11 cellular contexts compared by ENCODE assay signal in the genomic region with DNA sequence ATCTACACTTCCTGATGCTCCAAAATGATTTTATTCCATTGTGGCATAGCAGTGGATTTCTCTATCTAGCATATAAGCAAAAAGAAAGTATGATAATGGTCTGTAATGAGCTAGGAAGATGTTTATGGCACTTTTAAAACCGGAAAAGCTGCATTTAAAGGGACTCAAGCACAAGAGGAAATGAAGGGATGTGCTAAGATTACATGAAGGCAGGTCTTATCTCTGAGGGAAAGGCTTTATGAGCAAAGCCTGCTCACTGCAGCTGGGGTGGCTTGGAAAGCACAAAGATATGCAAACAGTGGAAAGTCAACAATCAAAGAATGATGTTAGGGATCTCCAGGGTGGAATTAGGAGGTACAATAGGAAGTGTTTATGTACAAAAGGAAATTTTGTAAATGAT.
DNase-seq lines count a peak whose midpoint lies in the region; ATAC-seq and TF ChIP-seq lines count a peak whose summit lies in the region.
"Had no signal": no experiment of that assay in that cellular context is flagged by ENCODE, and none has a peak within 500 bp of the region (broad histone marks: within the 10 kb centered on the region; RNA-seq: fewer than 3 reads in every experiment).

No MANE protein-coding gene starts in this region.

- H3K27ac Mint-ChIP-seq in CD14-positive monocyte: no peak overlapping the region

- peak overlapping the region; percentile 59 for H3K27ac ChIP-seq in ACC112 (ENCODE audit: low read depth, low read length)

- DNase-seq in HT1080 (ENCODE audit: low read depth) (peak; percentile 25), SHP77 treated with DMSO at 0.1 percent for 48 hours (lab: John Stamatoyannopoulos, UW) (peak; percentile 84), left ventricle myocardium superior (no peak), CD14-positive monocyte (ENCODE audit: low spot score) (no peak), NCI-H2171 (lab: John Stamatoyannopoulos, UW) (no peak)
- no peak for DNase-seq in stimulated activated CD4-positive, alpha-beta T cell treated with anti-CD3 and anti-CD28 coated beads, Interleukin-4, amount 100 ng/mL, for 1 hour
- no peak for DNase-seq in activated T-cell treated with anti-CD3 and anti-CD28 coated beads, Interleukin-2, amount 50 U/mL, for 48 hours
- DNase-seq: activated CD4-positive, alpha-beta T cell treated with anti-CD3 and anti-CD28 coated beads, Interleukin-2, amount 50 U/mL, for 48 hours; BE2C; hippocampal formation had no signal

- H3K79me2 ChIP-seq in ACC112 (ENCODE audit: control insufficient read depth, insufficient read depth, low read length, unreplicated experiment): no peaks in the 10 kb centered on the region

- no peaks in the 10 kb centered on the region for H3K9me3 Mint-ChIP-seq in CD14-positive monocyte

- H3K4me1 Mint-ChIP-seq in CD14-positive monocyte: peaks cover 6% of the 10 kb centered on the region

- no peak overlapping the region for H3K4me3 Mint-ChIP-seq in CD14-positive monocyte

- peaks cover 19% of the 10 kb centered on the region for H3K4me1 ChIP-seq in ACC112 (ENCODE audit: control insufficient read depth, insufficient read depth, low read length, unreplicated experiment)
- H3K4me1 ChIP-seq: BE2C had no signal

- H3K36me3 Mint-ChIP-seq in CD14-positive monocyte: no peaks in the 10 kb centered on the region

- peaks cover 0 to 1% (median 0%) of the 10 kb centered on the region in 3 donors for H3K27me3 Mint-ChIP-seq in CD14-positive monocyte (ENCODE audit: low read depth in 3 of 3)

- peak overlapping the region; percentile 62 for H2AFZ ChIP-seq in ACC112 (ENCODE audit: low read length, unreplicated experiment)

- H3K27me3 ChIP-seq in ACC112 (ENCODE audit: insufficient read depth, low read length): no peaks in the 10 kb centered on the region
- H3K27me3 ChIP-seq: BE2C had no signal

- intact Hi-C loops in left ventricle myocardium superior (cut with micrococcal nuclease): no loop called here
- intact Hi-C loops in CD14-positive monocyte (cut with micrococcal nuclease): no loop called here

- peak; percentile 61 for ATAC-seq in left ventricle myocardium superior

- H3K4me3 ChIP-seq in ACC112 (ENCODE audit: low read depth, low read length): peak overlapping the region; percentile 58

- no peaks in the 10 kb centered on the region for H3K36me3 ChIP-seq in ACC112 (ENCODE audit: insufficient read depth, low read length)
- H3K36me3 ChIP-seq: BE2C had no signal

- no peak for TF ChIP-seq CTCF in CD14-positive monocyte (IDR thresholded peaks at IDR 0.05)

Comparison
In these comparisons a context has a peak if more than half of its experiments do, and no peak if none do; other contexts are left out.
1. DNase-seq: peak in HT1080 (single experiment) and SHP77 treated with DMSO at 0.1 percent for 48 hours (single experiment); none in left ventricle myocardium superior (single experiment), CD14-positive monocyte (single experiment), stimulated activated CD4-positive, alpha-beta T cell treated with anti-CD3 and anti-CD28 coated beads, Interleukin-4, amount 100 ng/mL, for 1 hour (single experiment), activated T-cell treated with anti-CD3 and anti-CD28 coated beads, Interleukin-2, amount 50 U/mL, for 48 hours (0 of 2) and NCI-H2171 (single experiment).